Comparison of ENCODE assay signal across 8 cellular contexts in genomic region chr2:232365621-232366321, GRCh38. TPM values are rescaled to one million over a fixed set of nuclear protein-coding genes. Genes with fewer than 3 reads are reported as not detected.
DNase-seq lines count a peak whose midpoint lies in the region; FAIRE-seq and TF ChIP-seq lines count a peak whose summit lies in the region.

No MANE protein-coding gene starts in this region.

- H3K9me3 ChIP-seq in keratinocyte (ENCODE audit: control insufficient read depth, low read depth, low read length) = no peaks in the 10 kb centered on the region
- H3K9me3 ChIP-seq in prostate gland = no peaks in the 10 kb centered on the region

- no peaks in the 10 kb centered on the region for H3K9me1 ChIP-seq in keratinocyte (ENCODE audit: control insufficient read depth, extremely low read depth, insufficient read depth, low read length)

- no peaks in the 10 kb centered on the region for H3K9me3 Mint-ChIP-seq in activated CD4-positive, alpha-beta memory T cell treated with anti-CD3 and anti-CD28 coated beads, Interleukin-2, amount 10 ng/mL, durations not matched to agents 7 days and 5 days

- CTCF ChIA-PET in activated CD4-positive, alpha-beta memory T cell treated with anti-CD3 and anti-CD28 coated beads, Interleukin-2, amount 10 ng/mL, durations not matched to agents 7 days and 5 days (lab: Charles Lee) = interaction anchor here (0.6 to 2.0 kb wide), 3 partner anchors 11 to 64 kb away, joined by 3 to 4 read pairs (median 4); no protein-coding TSS in a partner anchor

- DNase-seq in DMS53 treated with DMSO at 0.1 percent for 48 hours (lab: John Stamatoyannopoulos, UW; ENCODE audit: unreplicated experiment) (peak; percentile 24), HS-5 (ENCODE audit: low read depth) (peak; percentile 52), keratinocyte (ENCODE audit: low read depth, low spot score) (no peak), prostate gland (ENCODE audit: low spot score) (no peak), T-helper 9 cell (no peak)
- DNase-seq in activated CD4-positive, alpha-beta memory T cell treated with anti-CD3 and anti-CD28 coated beads, Interleukin-2, amount 10 ng/mL, durations not matched to agents 7 days and 5 days = peak; percentile 29
- no peak for DNase-seq in stimulated activated CD4-positive, alpha-beta T cell treated with anti-CD3 and anti-CD28 coated beads, Interleukin-12 subunit alpha, Interleukin-12 subunit beta, amount 100 ng/mL, for 4 hours
- DNase-seq in activated CD4-positive, CD25-positive, alpha-beta regulatory T cell treated with anti-CD3 and anti-CD28 coated beads, Interleukin-2, amount 50 U/mL, for 72 hours = no peak

- H3K4me1 ChIP-seq in keratinocyte (ENCODE audit: control insufficient read depth, extremely low read depth, insufficient read depth, low read length) (no peaks in the 10 kb centered on the region), prostate gland (replicated peaks) (no peaks in the 10 kb centered on the region)

- H3K4me3 ChIP-seq in keratinocyte (ENCODE audit: control insufficient read depth in 2 of 3, extremely low read depth in 1 of 3, insufficient read depth in 2 of 3, low read depth in 1 of 3, low read length in 3 of 3) = no peak overlapping the region
- H3K4me3 ChIP-seq in prostate gland = no peak overlapping the region

- TF ChIP-seq CTCF in keratinocyte (optimal IDR thresholded peaks at IDR 0.05 in 1 of 3, IDR thresholded peaks at IDR 0.05 in 1 of 3, conservative IDR thresholded peaks at IDR 0.05 in 1 of 3; ENCODE audit: extremely low read depth in 1 of 3, insufficient read depth in 2 of 3, low read length in 3 of 3) = peak; percentile 19 to 74 (median 47)
- peak in 1 of 4 experiments; percentile 47 for TF ChIP-seq CTCF in prostate gland (IDR thresholded peaks at IDR 0.05)

- POLR2A ChIA-PET in activated CD4-positive, alpha-beta memory T cell treated with anti-CD3 and anti-CD28 coated beads, Interleukin-2, amount 10 ng/mL, durations not matched to agents 7 days and 5 days (lab: Charles Lee) = no interaction called here

- no peak overlapping the region for H3K27ac Mint-ChIP-seq in activated CD4-positive, alpha-beta memory T cell treated with anti-CD3 and anti-CD28 coated beads, Interleukin-2, amount 10 ng/mL, durations not matched to agents 7 days and 5 days

- H3K36me3 Mint-ChIP-seq in activated CD4-positive, alpha-beta memory T cell treated with anti-CD3 and anti-CD28 coated beads, Interleukin-2, amount 10 ng/mL, durations not matched to agents 7 days and 5 days (ENCODE audit: low read depth) = no peaks in the 10 kb centered on the region

- no peak overlapping the region for H3K4me3 Mint-ChIP-seq in activated CD4-positive, alpha-beta memory T cell treated with anti-CD3 and anti-CD28 coated beads, Interleukin-2, amount 10 ng/mL, durations not matched to agents 7 days and 5 days

- no peak for TF ChIP-seq POLR2A in prostate gland (IDR thresholded peaks at IDR 0.05)

- no peaks in the 10 kb centered on the region for H3K79me2 ChIP-seq in keratinocyte (ENCODE audit: control insufficient read depth, insufficient read depth, low read length)

- peaks cover 3% of the 10 kb centered on the region for H3K27me3 ChIP-seq in keratinocyte (ENCODE audit: control insufficient read depth, extremely low read depth, insufficient read depth, low read length)
- H3K27me3 ChIP-seq in prostate gland (replicated peaks; ENCODE audit: insufficient read depth) = no peaks in the 10 kb centered on the region

- no peaks in the 10 kb centered on the region for H4K20me1 ChIP-seq in keratinocyte (ENCODE audit: control insufficient read depth, extremely low read depth, insufficient read depth, low read length)

- 83% methylated on average over 20 of the region's 20 CpGs for WGBS in prostate gland

- H3K9ac ChIP-seq in keratinocyte (ENCODE audit: control insufficient read depth, extremely low read depth, insufficient read depth, low read length) = no peak overlapping the region

- no peak for FAIRE-seq in keratinocyte (lab: Jason Lieb, UNC)

- no peaks in the 10 kb centered on the region for H3K27me3 Mint-ChIP-seq in activated CD4-positive, alpha-beta memory T cell treated with anti-CD3 and anti-CD28 coated beads, Interleukin-2, amount 10 ng/mL, durations not matched to agents 7 days and 5 days

- peaks cover 12% of the 10 kb centered on the region for H3K4me1 Mint-ChIP-seq in activated CD4-positive, alpha-beta memory T cell treated with anti-CD3 and anti-CD28 coated beads, Interleukin-2, amount 10 ng/mL, durations not matched to agents 7 days and 5 days

- H3K27ac ChIP-seq in keratinocyte (ENCODE audit: control insufficient read depth, insufficient read depth, low read length) (no peak overlapping the region), prostate gland (no peak overlapping the region)

- H3K4me2 ChIP-seq in keratinocyte (ENCODE audit: control insufficient read depth, extremely low read depth, insufficient read depth, low read depth, low read length) = no peak overlapping the region

- dilution Hi-C loops in keratinocyte (cut with MboI; ENCODE audit: extremely low pct_ligation_motif_present, low sequenced_read_pairs) = no loop called here

- intact Hi-C loops in prostate gland (cut with DNase I) = no loop called here

- H2AFZ ChIP-seq in keratinocyte (ENCODE audit: control insufficient read depth, low read length) = no peak overlapping the region

- no peaks in the 10 kb centered on the region for H3K36me3 ChIP-seq in keratinocyte (ENCODE audit: control insufficient read depth in 2 of 2, extremely low read depth in 1 of 2, insufficient read depth in 2 of 2, low read length in 2 of 2)
- H3K36me3 ChIP-seq in prostate gland = no peaks in the 10 kb centered on the region

RNA-seq across cellular contexts. Expression of gene ALPP, which starts 12.8 kb away (rescaled TPM):
- total RNA-seq in activated CD4-positive, alpha-beta memory T cell treated with anti-CD3 and anti-CD28 coated beads, Interleukin-2, amount 10 ng/mL, durations not matched to agents 7 days and 5 days = not detected
- not detected in 3 replicates for polyA plus RNA-seq in keratinocyte
- polyA plus RNA-seq in keratinocyte (2011; ENCODE audit: low read depth) = not detected
- not detected in 2 replicates for polyA plus RNA-seq in keratinocyte (2011; cell fraction: cytosol; rRNA removed)
- polyA plus RNA-seq in keratinocyte (2011; cell fraction: nucleus; rRNA removed) = not detected in 2 replicates
- polyA plus RNA-seq in keratinocyte (2012; ENCODE audit: low replicate concordance) = not detected in 2 replicates
- polyA minus RNA-seq in keratinocyte = not detected in 3 replicates
- polyA minus RNA-seq in keratinocyte (2011; cell fraction: cytosol; rRNA and poly(A)+ RNA removed) = not detected
- not detected in 2 replicates for polyA minus RNA-seq in keratinocyte (2011; cell fraction: nucleus; rRNA and poly(A)+ RNA removed)
- under 1 TPM in 1 of 2 donors, not detected in 1; 0.97 TPM for total RNA-seq in prostate gland

RNA-seq across cellular contexts. Expression of gene ALPG, which starts 40.9 kb away (rescaled TPM):
- not detected for total RNA-seq in activated CD4-positive, alpha-beta memory T cell treated with anti-CD3 and anti-CD28 coated beads, Interleukin-2, amount 10 ng/mL, durations not matched to agents 7 days and 5 days
- polyA plus RNA-seq in keratinocyte = not detected in 3 replicates
- not detected for polyA plus RNA-seq in keratinocyte (2011; ENCODE audit: low read depth)
- not detected in 2 replicates for polyA plus RNA-seq in keratinocyte (2011; cell fraction: cytosol; rRNA removed)
- polyA plus RNA-seq in keratinocyte (2011; cell fraction: nucleus; rRNA removed) = not detected in 2 replicates
- polyA plus RNA-seq in keratinocyte (2012; ENCODE audit: low replicate concordance) = not detected in 2 replicates
- polyA minus RNA-seq in keratinocyte = not detected in 3 replicates
- not detected for polyA minus RNA-seq in keratinocyte (2011; cell fraction: cytosol; rRNA and poly(A)+ RNA removed)
- polyA minus RNA-seq in keratinocyte (2011; cell fraction: nucleus; rRNA and poly(A)+ RNA removed) = not detected in 2 replicates
- under 1 TPM in 1 of 2 donors, not detected in 1; 0.34 TPM for total RNA-seq in prostate gland

Comparison
In these comparisons a context has a peak if more than half of its experiments do, and no peak if none do; other contexts are left out.
1. DNase-seq: peak in DMS53 treated with DMSO at 0.1 percent for 48 hours (single experiment), HS-5 (single experiment) and activated CD4-positive, alpha-beta memory T cell treated with anti-CD3 and anti-CD28 coated beads, Interleukin-2, amount 10 ng/mL, durations not matched to agents 7 days and 5 days (single experiment); none in keratinocyte (single experiment), stimulated activated CD4-positive, alpha-beta T cell treated with anti-CD3 and anti-CD28 coated beads, Interleukin-12 subunit alpha, Interleukin-12 subunit beta, amount 100 ng/mL, for 4 hours (single experiment), prostate gland (single experiment), activated CD4-positive, CD25-positive, alpha-beta regulatory T cell treated with anti-CD3 and anti-CD28 coated beads, Interleukin-2, amount 50 U/mL, for 72 hours (single experiment) and T-helper 9 cell (single experiment).